In genomic region chr15:63059573-63060216, GRCh38 we compare ENCODE assay signal across 19 cellular contexts. TPM values are rescaled to one million over a fixed set of nuclear protein-coding genes. Genes with fewer than 3 reads are reported as not detected.
DNase-seq lines count a peak whose midpoint lies in the region; ATAC-seq, FAIRE-seq and TF ChIP-seq lines count a peak whose summit lies in the region.
"Had no signal": no experiment of that assay in that cellular context is flagged by ENCODE, and none has a peak within 500 bp of the region (broad histone marks: within the 10 kb centered on the region; RNA-seq: fewer than 3 reads in every experiment).

No MANE protein-coding gene starts in this region.

- no peak for FAIRE-seq in GM12891 (lab: Jason Lieb, UNC)
- FAIRE-seq: A204.1, bronchial epithelial cell had no signal

- H3K4me1 ChIP-seq in cardiac muscle cell (ENCODE audit: low read depth) (peaks cover 42% of the 10 kb centered on the region), mesodermal cell (ENCODE audit: control insufficient read depth, insufficient read depth, low read length, poor library complexity, severe bottlenecking) (peaks cover 23% of the 10 kb centered on the region), upper lobe of left lung (peaks cover 13 to 31% (median 28%) of the 10 kb centered on the region in 4 donors)

- no peak for ATAC-seq in Right ventricle myocardium superior (ENCODE audit: poor library complexity)
- no peak for ATAC-seq in upper lobe of left lung (ENCODE audit: low FRiP score in 2 of 2)
- ATAC-seq in HG03469 (IDR thresholded peaks at IDR 0.05; ENCODE audit: unreplicated experiment), result no peak

- no peaks in the 10 kb centered on the region for H3K9me3 ChIP-seq in cardiac muscle cell (ENCODE audit: low read depth)
- H3K9me3 ChIP-seq in mesodermal cell (ENCODE audit: control insufficient read depth, low read length), result no peaks in the 10 kb centered on the region
- no peaks in the 10 kb centered on the region for H3K9me3 ChIP-seq in upper lobe of left lung
- H3K9me3 ChIP-seq: HAP-1, SJSA1 had no signal

- WGBS in mesodermal cell (ENCODE audit: insufficient coverage in 2 of 2), 2 experiments, result 92 to 97% methylated on average over 7 to 9 of the region's 10 CpGs
- WGBS in upper lobe of left lung, 2 donors, result 72 to 80% methylated on average over 9 to 10 of the region's 10 CpGs

- H3K4me3 ChIP-seq in cardiac muscle cell (no peak overlapping the region), mesodermal cell (ENCODE audit: extremely low read depth, insufficient read depth, low read length, poor library complexity, severe bottlenecking) (no peak overlapping the region), upper lobe of left lung (no peak overlapping the region)
- H3K4me3 ChIP-seq: HAP-1, SJSA1 had no signal

- TF ChIP-seq EP300 in upper lobe of left lung (IDR thresholded peaks at IDR 0.05), result no peak

- intact Hi-C loops in Right ventricle myocardium superior (cut with DNase I), result no loop called here

- DNase-seq in cardiac muscle cell (ENCODE audit: low read depth in 1 of 2, low spot score in 1 of 2), result no peak
- DNase-seq in Right ventricle myocardium superior, result no peak
- peak; percentile 20 to 22 for DNase-seq in cerebellar nuclear complex (lab: John Stamatoyannopoulos, UW)
- no peak for DNase-seq in upper lobe of left lung
- no peak for DNase-seq in GM12891 (ENCODE audit: insufficient read length, low spot score)
- no peak for DNase-seq in amygdala (lab: John Stamatoyannopoulos, UW)
- DNase-seq: activated naive CD8-positive, alpha-beta T cell treated with anti-CD3 and anti-CD28 coated beads for 36 hours; GDM1; hypothalamus; kidney glomerular epithelial cell; NCI-H2029; NCI-H524 treated with DMSO at 0.1 percent for 48 hours; stimulated activated CD4-positive, alpha-beta T cell treated with anti-CD3 and anti-CD28 coated beads, Interleukin-4, amount 100 ng/mL, for 4 hours had no signal

- H3K27ac ChIP-seq in cardiac muscle cell (peak overlapping the region; percentile 70), mesodermal cell (ENCODE audit: low read depth, low read length, severe bottlenecking) (peak overlapping the region; percentile 51), upper lobe of left lung (peak overlapping the region in 3 of 4 donors; percentile 36 to 47 (median 38))
- H3K27ac ChIP-seq: SJSA1 had no signal

- peaks cover 98% of the 10 kb centered on the region for H3K36me3 ChIP-seq in cardiac muscle cell
- peaks cover 99% of the 10 kb centered on the region for H3K36me3 ChIP-seq in mesodermal cell (ENCODE audit: control insufficient read depth, insufficient read depth, low read length)
- H3K36me3 ChIP-seq in upper lobe of left lung, result peaks cover 40 to 79% (median 72%) of the 10 kb centered on the region in 4 donors

- TF ChIP-seq CTCF in cardiac muscle cell (IDR thresholded peaks at IDR 0.05; ENCODE audit: low read depth, low read length) (no peak), upper lobe of left lung (IDR thresholded peaks at IDR 0.05) (no peak)

- TF ChIP-seq POLR2A in upper lobe of left lung (IDR thresholded peaks at IDR 0.05), result no peak
- no peak for TF ChIP-seq POLR2A in GM12891 (IDR thresholded peaks at IDR 0.05; ENCODE audit: low read depth, low read length)

- H3K27me3 ChIP-seq in cardiac muscle cell, result no peaks in the 10 kb centered on the region
- H3K27me3 ChIP-seq in upper lobe of left lung, result no peaks in the 10 kb centered on the region
- H3K27me3 ChIP-seq: SJSA1 had no signal

TF ChIP-seq in GM12891, 5 proteins besides CTCF, POLR2A, EP300 and RAD21:
- TF ChIP-seq SPI1 (IDR thresholded peaks at IDR 0.05; ENCODE audit: low read depth, low read length), result no peak
- TF ChIP-seq TAF1 (IDR thresholded peaks at IDR 0.05; ENCODE audit: low read depth, low read length), result no peak
- TF ChIP-seq PAX5 (IDR thresholded peaks at IDR 0.05; ENCODE audit: insufficient read depth, low read length, severe bottlenecking), result no peak
- no peak for TF ChIP-seq POU2F2 (IDR thresholded peaks at IDR 0.05; ENCODE audit: low read depth, low read length)
- no peak for TF ChIP-seq POLR2AphosphoS5 (IDR thresholded peaks at IDR 0.05; ENCODE audit: low read depth, low read length)

RNA-seq across cellular contexts. Expression of gene TPM1, which starts 17.1 kb away (rescaled TPM):
- total RNA-seq in cardiac muscle cell, result 6,553 and 8,453 TPM in 2 replicates
- 7,519 and 10,138 TPM in 2 replicates for polyA plus RNA-seq in cardiac muscle cell
- 12,703 TPM for total RNA-seq in Right ventricle myocardium superior
- polyA plus RNA-seq in mesodermal cell (2013, experiment 1 of 2), result 1,311 TPM
- 1,352 TPM for polyA plus RNA-seq in mesodermal cell (2013, experiment 2 of 2)
- total RNA-seq in upper lobe of left lung, result 100 to 1,000 TPM; 144 to 343 (median 254) TPM
- 0.68 TPM for polyA plus RNA-seq in GM12891 (2012; ENCODE audit: low read depth, missing spikeins)

Comparison
In these comparisons a context has a peak if more than half of its experiments do, and no peak if none do; other contexts are left out.
1. DNase-seq: peak in cerebellar nuclear complex (2 of 2); none in cardiac muscle cell (0 of 2), Right ventricle myocardium superior (single experiment), upper lobe of left lung (0 of 2), GM12891 (single experiment) and amygdala (0 of 56).
2. RNA of gene TPM1, which starts 17.1 kb away (total RNA-seq): 12,703 TPM in Right ventricle myocardium superior (single experiment) and 6,553 to 8,453 TPM in cardiac muscle cell; 144 to 343 TPM in upper lobe of left lung; every median in the first group is over 10 times any median in the second.
3. Peak in every context shown above with its lines, with median percentiles within 50 percentile points of each other: H3K27ac ChIP-seq.